In the genomic region with DNA sequence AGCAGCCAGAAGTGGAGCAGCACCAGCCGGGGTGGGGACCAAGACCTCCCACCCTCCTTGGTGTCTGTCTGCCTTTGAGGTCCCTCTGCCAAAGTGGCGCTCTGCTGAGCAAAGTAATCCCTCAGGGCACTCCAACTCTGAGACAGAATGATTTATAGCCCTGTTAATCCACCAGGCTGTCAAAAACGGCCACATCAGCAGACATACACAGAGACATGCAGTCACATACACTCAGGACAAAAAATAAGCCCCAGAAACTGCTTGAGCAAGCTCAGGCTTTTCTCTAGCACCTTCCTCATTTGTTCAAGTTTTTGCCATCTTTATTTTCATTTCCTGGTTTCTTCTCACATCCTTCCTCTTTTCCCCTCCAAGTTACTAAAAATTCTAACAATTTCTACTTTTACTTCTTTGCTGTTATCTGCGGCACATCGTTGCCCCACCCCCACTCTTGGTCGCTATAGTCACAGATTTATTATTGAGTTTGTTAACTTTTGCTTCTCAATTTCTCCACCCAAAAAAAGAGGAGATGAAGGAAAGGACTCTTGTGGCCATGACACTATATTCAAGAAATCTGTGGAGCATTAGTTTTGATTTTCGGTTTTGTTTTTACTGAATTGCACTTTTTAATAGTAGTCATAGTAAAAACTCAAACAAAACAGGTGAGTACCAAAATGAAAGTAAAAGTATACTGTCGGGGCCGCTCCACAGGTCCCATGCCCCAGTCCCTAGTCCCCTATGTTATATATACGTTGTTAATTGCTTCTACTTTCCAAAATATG, we compare ENCODE assay signal across 9 cellular contexts. TPM values are rescaled to one million over a fixed set of nuclear protein-coding genes. Genes with fewer than 3 reads are reported as not detected.
DNase-seq lines count a peak whose midpoint lies in the region; ATAC-seq, FAIRE-seq and TF ChIP-seq lines count a peak whose summit lies in the region.
"Had no signal": no experiment of that assay in that cellular context is flagged by ENCODE, and none has a peak within 500 bp of the region (broad histone marks: within the 10 kb centered on the region; RNA-seq: fewer than 3 reads in every experiment).

No MANE protein-coding gene starts in this region.

- DNase-seq in DMS53 treated with DMSO at 0.1 percent for 48 hours (lab: John Stamatoyannopoulos, UW; ENCODE audit: unreplicated experiment) (peak; percentile 40), Peyer's patch (peak in 2 of 3 donors; percentile 70 to 72), foreskin melanocyte (no peak), RCC 7860 (ENCODE audit: low spot score) (no peak)
- DNase-seq in effector memory CD4-positive, alpha-beta T cell: no peak

- H3K4me3 ChIP-seq in Peyer's patch (peak overlapping the region; percentile 26 to 48 (median 37)), skin epidermis (peak overlapping the region in 5 of 7 experiments; percentile 0 to 32 (median 17))
- peak overlapping the region; percentile 56 for H3K4me3 ChIP-seq in effector memory CD4-positive, alpha-beta T cell (ENCODE audit: insufficient read depth, low read depth, low read length, poor library complexity, severe bottlenecking)

- no peak for TF ChIP-seq CTCF in Peyer's patch (IDR thresholded peaks at IDR 0.05)

- H3K4me1 ChIP-seq in Peyer's patch: peaks cover 0 to 14% (median 7%) of the 10 kb centered on the region in 4 donors
- peaks cover 14% of the 10 kb centered on the region for H3K4me1 ChIP-seq in effector memory CD4-positive, alpha-beta T cell (ENCODE audit: control insufficient read depth, insufficient read depth, low read length, poor library complexity, severe bottlenecking)

- no peaks in the 10 kb centered on the region for H3K36me3 ChIP-seq in Peyer's patch
- H3K36me3 ChIP-seq in effector memory CD4-positive, alpha-beta T cell (ENCODE audit: control insufficient read depth, insufficient read depth, low read length): no peaks in the 10 kb centered on the region

- no peaks in the 10 kb centered on the region for H3K9me3 ChIP-seq in Peyer's patch
- H3K9me3 ChIP-seq in effector memory CD4-positive, alpha-beta T cell (ENCODE audit: control insufficient read depth, low read length): no peaks in the 10 kb centered on the region

- H3K27ac ChIP-seq in Peyer's patch (peak overlapping the region; percentile 6 to 79 (median 50)), skin epidermis (peak overlapping the region in 14 of 21 experiments; percentile 12 to 83 (median 52))
- peak overlapping the region; percentile 48 for H3K27ac ChIP-seq in effector memory CD4-positive, alpha-beta T cell (ENCODE audit: insufficient read depth, low read length, poor library complexity, severe bottlenecking)

- ATAC-seq in GM19452 (IDR thresholded peaks at IDR 0.05; ENCODE audit: unreplicated experiment) (peak; percentile 61), HG03439 (IDR thresholded peaks at IDR 0.05; ENCODE audit: unreplicated experiment) (peak; percentile 57)

- FAIRE-seq in RCC 7860 (lab: Jason Lieb, UNC): no peak
- FAIRE-seq: endometrium had no signal

- TF ChIP-seq POLR2A in Peyer's patch (IDR thresholded peaks at IDR 0.05): no peak

- H3K27me3 ChIP-seq in Peyer's patch: no peaks in the 10 kb centered on the region
- no peaks in the 10 kb centered on the region for H3K27me3 ChIP-seq in effector memory CD4-positive, alpha-beta T cell (replicated peaks; ENCODE audit: control insufficient read depth, insufficient read depth, low read length, poor library complexity, severe bottlenecking)

RNA-seq across cellular contexts. Expression of a gene that starts 17.4 kb away (rescaled TPM):
- 1 to 10 TPM in 2 of 4 donors, under 1 TPM in 2; 0.53 to 7.4 (median 1.7) TPM for total RNA-seq in Peyer's patch

Comparison
In these comparisons a context has a peak if more than half of its experiments do, and no peak if none do; other contexts are left out.
1. DNase-seq: peak in DMS53 treated with DMSO at 0.1 percent for 48 hours (single experiment) and Peyer's patch (2 of 3); none in effector memory CD4-positive, alpha-beta T cell (0 of 3), foreskin melanocyte (single experiment) and RCC 7860 (single experiment).
2. Peak in every context shown above with its lines, with median percentiles within 50 percentile points of each other: H3K27ac ChIP-seq and H3K4me3 ChIP-seq.